ENCODE assay signal across 22 cellular contexts in the genomic region with DNA sequence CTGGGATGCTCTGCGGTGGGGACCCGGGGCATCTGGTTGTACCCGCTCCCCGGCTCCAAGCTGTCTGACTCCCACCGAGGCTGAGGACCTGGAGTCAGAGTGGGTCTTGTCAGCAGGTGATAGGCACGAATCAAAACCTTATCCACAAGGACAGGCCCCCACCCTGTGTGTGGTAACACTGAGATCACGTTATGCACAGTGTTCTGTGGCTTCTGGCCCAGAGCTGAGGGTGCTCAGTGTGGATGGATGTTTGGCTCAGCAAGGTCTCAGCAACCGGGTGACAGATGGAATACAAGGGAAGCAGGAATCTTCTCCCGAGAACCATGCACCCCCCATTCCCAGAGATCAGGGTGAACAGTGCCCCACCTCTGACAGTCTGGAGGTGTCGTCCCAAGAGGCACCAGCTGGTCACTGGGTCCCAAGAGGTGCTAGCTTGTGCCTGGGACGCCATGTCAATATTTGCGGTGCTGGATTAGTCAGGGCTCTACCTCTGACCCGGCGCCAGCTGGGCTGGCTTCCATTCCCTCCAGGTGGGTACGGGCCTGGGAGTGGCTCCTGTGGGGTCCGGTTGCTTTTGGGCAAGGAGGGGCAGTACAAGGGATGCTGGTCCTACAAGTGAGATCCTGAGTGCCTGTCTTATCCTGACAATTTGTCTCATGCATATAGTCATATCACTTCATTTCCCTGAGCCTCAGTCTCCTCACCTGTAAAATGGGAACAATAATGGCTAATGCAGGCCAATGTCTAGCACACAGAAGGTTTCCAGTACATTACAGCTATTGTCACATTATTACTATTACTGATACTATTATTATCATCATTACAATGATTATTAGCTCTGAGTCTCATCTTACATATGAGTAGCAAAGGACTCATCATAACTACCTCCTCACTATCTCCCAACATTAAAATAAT. TPM values are rescaled to one million over a fixed set of nuclear protein-coding genes. Genes with fewer than 3 reads are reported as not detected.
DNase-seq lines count a peak whose midpoint lies in the region; ATAC-seq, FAIRE-seq and TF ChIP-seq lines count a peak whose summit lies in the region.
"Had no signal": no experiment of that assay in that cellular context is flagged by ENCODE, and none has a peak within 500 bp of the region (broad histone marks: within the 10 kb centered on the region; RNA-seq: fewer than 3 reads in every experiment).

No MANE protein-coding gene starts in this region.

- H3K27me3 ChIP-seq in neural progenitor cell = no peaks in the 10 kb centered on the region
- no peaks in the 10 kb centered on the region for H3K27me3 ChIP-seq in aorta (ENCODE audit: control insufficient read depth in 1 of 2, insufficient read depth in 2 of 2, low read length in 1 of 2)
- H3K27me3 ChIP-seq: heart left ventricle, MG63, tibial artery had no signal

- H3K36me3 Mint-ChIP-seq in brain (no peaks in the 10 kb centered on the region), neural progenitor cell (no peaks in the 10 kb centered on the region)
- H3K36me3 Mint-ChIP-seq: activated naive CD4-positive, alpha-beta T cell treated with anti-CD3 and anti-CD28 coated beads, Interleukin-2, amount 10 ng/mL, durations not matched to agents 7 days and 5 days; memory B cell; natural killer cell treated with Interleukin-12 subunit alpha and Interleukin-12 subunit beta and Interleukin-15 and Interleukin-18, amount 100 ng/mL, for 72 hours had no signal

- H3K4me1 ChIP-seq in A549 (peaks cover 10% of the 10 kb centered on the region; the same call in 1 of the 3 replicates), neural progenitor cell (peaks cover 15% of the 10 kb centered on the region), aorta (ENCODE audit: control insufficient read depth in 1 of 2, insufficient read depth in 2 of 2, low read length in 2 of 2) (no peaks in the 10 kb centered on the region)

- no peak for FAIRE-seq in A549 (lab: Jason Lieb, UNC)
- FAIRE-seq: endometrium, H54 had no signal

- H3K9me3 ChIP-seq in A549 (no peaks in the 10 kb centered on the region), neural progenitor cell (ENCODE audit: low read depth) (no peaks in the 10 kb centered on the region), aorta (ENCODE audit: control insufficient read depth, low read length) (no peaks in the 10 kb centered on the region)
- H3K9me3 ChIP-seq: heart left ventricle, MG63, psoas muscle, tibial artery had no signal

- intact Hi-C loops in aorta (cut with DNase I) = no loop called here

- H3K9me3 Mint-ChIP-seq in brain = peaks cover 0 to 8% (median 0%) of the 10 kb centered on the region in 5 experiments
- H3K9me3 Mint-ChIP-seq in neural progenitor cell = no peaks in the 10 kb centered on the region
- H3K9me3 Mint-ChIP-seq: activated naive CD4-positive, alpha-beta T cell treated with anti-CD3 and anti-CD28 coated beads, Interleukin-2, amount 10 ng/mL, durations not matched to agents 7 days and 5 days; memory B cell; natural killer cell treated with Interleukin-12 subunit alpha and Interleukin-12 subunit beta and Interleukin-15 and Interleukin-18, amount 100 ng/mL, for 72 hours had no signal

- 60% methylated on average over 12 of the region's 16 CpGs for WGBS in A549 (ENCODE audit: missing lambda C conversion rate)
- WGBS in aorta, 2 donors = 84% methylated on average over 16 of the region's 16 CpGs

- CTCF ChIA-PET in A549 (lab: Yijun Ruan, JAX) = interaction anchor here (1.3 kb wide), 1 partner anchor 24 kb away, joined by 3 read pairs; no protein-coding TSS in a partner anchor

- TF ChIP-seq RAD21 in A549 (conservative IDR thresholded peaks at IDR 0.05 in 1 of 2, IDR thresholded peaks at IDR 0.05 in 1 of 2) = no peak

- no peak overlapping the region for H3K9ac ChIP-seq in neural progenitor cell

- H3K4me3 ChIP-seq in A549 = no peak overlapping the region
- H3K4me3 ChIP-seq in neural progenitor cell = no peak overlapping the region
- H3K4me3 ChIP-seq in aorta (ENCODE audit: low read length in 2 of 2) = no peak overlapping the region
- H3K4me3 ChIP-seq: coronary artery, heart left ventricle, MG63, psoas muscle, tibial artery had no signal

- H3K27me3 Mint-ChIP-seq in brain = no peaks in the 10 kb centered on the region
- peaks cover 4% of the 10 kb centered on the region for H3K27me3 Mint-ChIP-seq in neural progenitor cell (ENCODE audit: insufficient read depth, low read depth)

- peak overlapping the region in 3 of 5 experiments; percentile 52 to 89 (median 83) for H3K27ac Mint-ChIP-seq in brain
- peak overlapping the region; percentile 83 for H3K27ac Mint-ChIP-seq in neural progenitor cell
- H3K27ac Mint-ChIP-seq: activated naive CD4-positive, alpha-beta T cell treated with anti-CD3 and anti-CD28 coated beads, Interleukin-2, amount 10 ng/mL, durations not matched to agents 7 days and 5 days; natural killer cell treated with Interleukin-12 subunit alpha and Interleukin-12 subunit beta and Interleukin-15 and Interleukin-18, amount 100 ng/mL, for 72 hours had no signal

- H3K4me1 Mint-ChIP-seq in brain = peaks cover 84% of the 10 kb centered on the region
- H3K4me1 Mint-ChIP-seq in neural progenitor cell = peaks cover 58% of the 10 kb centered on the region
- H3K4me1 Mint-ChIP-seq: activated naive CD4-positive, alpha-beta T cell treated with anti-CD3 and anti-CD28 coated beads, Interleukin-2, amount 10 ng/mL, durations not matched to agents 7 days and 5 days had no signal

- no peak overlapping the region for H3K27ac ChIP-seq in A549
- no peak overlapping the region for H3K27ac ChIP-seq in neural progenitor cell
- no peak overlapping the region for H3K27ac ChIP-seq in aorta (ENCODE audit: low read depth in 1 of 2, low read length in 2 of 2)
- H3K27ac ChIP-seq: coronary artery, heart left ventricle, psoas muscle, tibial artery had no signal

- H3F3A ChIP-seq in neural progenitor cell (ENCODE audit: low read depth) = peaks cover 4% of the 10 kb centered on the region

- DNase-seq in A549 (ENCODE audit: low read depth in 1 of 2, low spot score in 1 of 2) = no peak
- peak; percentile 53 for DNase-seq in NCI-H1092 (lab: John Stamatoyannopoulos, UW)
- DNase-seq in neural progenitor cell (ENCODE audit: low spot score) = no peak
- no peak for DNase-seq in NCI-H187 (lab: John Stamatoyannopoulos, UW)
- DNase-seq in stimulated activated CD4-positive, alpha-beta T cell treated with anti-CD3 and anti-CD28 coated beads, Interleukin-4, amount 100 ng/mL, for 4 hours = no peak
- DNase-seq in aorta = no peak
- DNase-seq: activated naive CD4-positive, alpha-beta T cell treated with anti-CD3 and anti-CD28 coated beads, Interleukin-2, amount 10 ng/mL, durations not matched to agents 7 days and 5 days; heart left ventricle; IMR-90; MG63; NCI-H2081 treated with DMSO at 0.1 percent for 48 hours; NK-92 treated with Interleukin-12 subunit alpha and Interleukin-12 subunit beta, amount 100 ng/mL, for 24 hours; psoas muscle; T-helper 1 cell; tibial artery had no signal

- POLR2A ChIA-PET in A549 (lab: Yijun Ruan, JAX) = no interaction called here

- TF ChIP-seq POLR2A in A549 (IDR thresholded peaks at IDR 0.05; ENCODE audit: low read length) = 0 out of 2 replicates have a peak, but pooled peaks have one; percentile 2

- no peak for TF ChIP-seq EP300 in A549 (IDR thresholded peaks at IDR 0.05)

- H3K4me3 Mint-ChIP-seq in brain = peak overlapping the region in 1 of 5 experiments; percentile 25
- H3K4me3 Mint-ChIP-seq in neural progenitor cell = no peak overlapping the region
- H3K4me3 Mint-ChIP-seq: activated naive CD4-positive, alpha-beta T cell treated with anti-CD3 and anti-CD28 coated beads, Interleukin-2, amount 10 ng/mL, durations not matched to agents 7 days and 5 days; natural killer cell treated with Interleukin-12 subunit alpha and Interleukin-12 subunit beta and Interleukin-15 and Interleukin-18, amount 100 ng/mL, for 72 hours had no signal

- H2AFZ ChIP-seq in neural progenitor cell (replicated peaks) = no peak overlapping the region

- TF ChIP-seq CTCF in A549 (IDR thresholded peaks at IDR 0.05) (no peak), brain (conservative IDR thresholded peaks at IDR 0.05) (no peak), neural progenitor cell (IDR thresholded peaks at IDR 0.05) (no peak)

- ATAC-seq in A549 (no peak), HG02840 (IDR thresholded peaks at IDR 0.05; ENCODE audit: low FRiP score, unreplicated experiment) (no peak), aorta (ENCODE audit: low FRiP score) (no peak)
- ATAC-seq: natural killer cell treated with Interleukin-12 subunit alpha and Interleukin-12 subunit beta and Interleukin-15 and Interleukin-18, amount 100 ng/mL, for 72 hours; psoas muscle had no signal

- H4K20me1 ChIP-seq in neural progenitor cell (ENCODE audit: low read depth) = no peaks in the 10 kb centered on the region

- H3K79me2 ChIP-seq in neural progenitor cell (ENCODE audit: low read depth) = no peaks in the 10 kb centered on the region

- H3K36me3 ChIP-seq in neural progenitor cell (no peaks in the 10 kb centered on the region), aorta (ENCODE audit: control insufficient read depth in 1 of 2, insufficient read depth in 2 of 2, low read length in 1 of 2) (no peaks in the 10 kb centered on the region)
- H3K36me3 ChIP-seq: heart left ventricle, MG63, tibial artery had no signal

- no peak overlapping the region for H3K4me2 ChIP-seq in A549
- no peak overlapping the region for H3K4me2 ChIP-seq in neural progenitor cell

TF ChIP-seq in A549, 52 proteins besides CTCF, POLR2A, EP300 and RAD21 (continues in another document):
- TF ChIP-seq SMC3 (IDR thresholded peaks at IDR 0.05) (no peak), CHD4 (IDR thresholded peaks at IDR 0.05; ENCODE audit: borderline replicate concordance) (no peak), RARB (CRISPR knock-in tag; IDR thresholded peaks at IDR 0.05) (no peak)

RNA-seq across cellular contexts. Expression of a gene that starts 1.0 kb away (rescaled TPM):
- polyA plus RNA-seq in A549 (2011; rRNA removed) (not detected in 2 replicates), A549 (2017; fragmentation: RNase III; extraction: RNeasy Plus Mini Kit Qiagen cat#74134 plus additional on column Dnase treatment) (not detected in 3 replicates), brain (ENCODE audit: insufficient read depth, low read depth, low replicate concordance) (2.0 TPM), aorta (1 to 10 TPM in 1 of 2 donors, under 1 TPM in 1; 0.46 to 6.0 TPM)
- not detected in 2 replicates for polyA plus RNA-seq in A549 (2012; cell fraction: cytosol; rRNA removed)
- not detected in 2 replicates for polyA plus RNA-seq in A549 (2012; cell fraction: nucleus; rRNA removed)
- polyA minus RNA-seq in A549 (2011; rRNA and poly(A)+ RNA removed) = 0.17 TPM in 1 of 2 replicates, not detected in the other
- total RNA-seq in neural progenitor cell (ENCODE audit: low replicate concordance) (0.15 and 0.19 TPM in 2 replicates), aorta (not detected)
- total RNA-seq: IMR-90; natural killer cell treated with Interleukin-12 subunit alpha and Interleukin-12 subunit beta and Interleukin-15 and Interleukin-18, amount 100 ng/mL, for 72 hours; psoas muscle had no signal
- polyA plus RNA-seq: IMR-90 had no signal

RNA-seq across cellular contexts. Expression of a gene that starts 34.2 kb away (rescaled TPM):
- polyA plus RNA-seq in A549 (2011; rRNA removed) = 0.18 and 0.32 TPM in 2 replicates
- polyA plus RNA-seq in A549 (2012; cell fraction: cytosol; rRNA removed) = 0.03 and 0.04 TPM in 2 replicates
- 0.02 and 0.09 TPM in 2 replicates for polyA plus RNA-seq in A549 (2012; cell fraction: nucleus; rRNA removed)
- polyA plus RNA-seq in A549 (2017; fragmentation: RNase III; extraction: RNeasy Plus Mini Kit Qiagen cat#74134 plus additional on column Dnase treatment) = 0.06 TPM in 1 of 3 replicates, not detected in the others
- polyA minus RNA-seq in A549 (2011; rRNA and poly(A)+ RNA removed) = 0.08 and 0.44 TPM in 2 replicates
- polyA plus RNA-seq in brain (ENCODE audit: insufficient read depth, low read depth, low replicate concordance) = 162 TPM
- 0.15 and 0.80 TPM in 2 replicates for total RNA-seq in neural progenitor cell (ENCODE audit: low replicate concordance)
- 10 to 100 TPM; 46.1 to 49.1 TPM for total RNA-seq in aorta
- polyA plus RNA-seq in aorta = 100 to 1,000 TPM in 1 of 2 donors, 10 to 100 TPM in 1; 23.2 to 120 TPM
- total RNA-seq: natural killer cell treated with Interleukin-12 subunit alpha and Interleukin-12 subunit beta and Interleukin-15 and Interleukin-18, amount 100 ng/mL, for 72 hours had no signal

Comparison
In these comparisons a context has a peak if more than half of its experiments do, and no peak if none do; other contexts are left out.
1. RNA of a gene that starts 34.2 kb away (polyA plus RNA-seq): 162 TPM in brain (single experiment) and 23.2 to 120 TPM in aorta; 0.02 to 0.32 TPM in A549; every median in the first group is over 10 times any median in the second.